Comparison of ENCODE assay signal across 18 cellular contexts in the genomic region with DNA sequence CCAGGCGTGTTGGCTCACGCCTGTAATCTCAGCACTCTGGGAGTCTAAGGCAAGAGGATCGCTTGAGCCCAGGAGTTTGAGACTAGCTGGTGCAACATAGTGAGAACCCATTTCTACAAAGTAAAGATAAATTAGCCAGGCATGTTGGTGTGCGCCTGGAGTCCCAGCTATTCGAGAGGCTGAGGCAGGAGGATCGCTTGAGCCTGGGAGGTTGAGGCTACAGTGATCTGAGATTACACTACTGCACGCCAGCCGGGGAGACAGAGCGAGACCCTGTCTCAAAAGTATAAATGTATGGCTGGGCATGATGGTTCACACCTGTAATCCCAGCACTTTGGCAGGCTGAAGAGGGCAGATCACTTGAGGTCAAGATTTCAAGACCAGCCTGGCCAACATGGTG.
"Had no signal": no experiment of that assay in that cellular context is flagged by ENCODE, and none has a peak within 500 bp of the region (broad histone marks: within the 10 kb centered on the region; RNA-seq: fewer than 3 reads in every experiment).

No MANE protein-coding gene starts in this region.

- H3K9me3 ChIP-seq: heart left ventricle, thyroid gland had no signal

- H3K27me3 Mint-ChIP-seq: activated CD4-positive, alpha-beta T cell treated with anti-CD3 and anti-CD28 coated beads for 36 hours; activated naive CD4-positive, alpha-beta T cell treated with anti-CD3 and anti-CD28 coated beads, Interleukin-2, amount 50 U/mL, for 24 hours; brain had no signal

- ATAC-seq: activated CD4-positive, alpha-beta T cell treated with anti-CD3 and anti-CD28 coated beads for 36 hours; heart left ventricle; stimulated activated naive CD8-positive, alpha-beta T cell treated with anti-CD3 and anti-CD28 coated beads, Interleukin-15, Interleukin-2, amounts not matched to agents 100 U/mL and 50 U/mL, for 24 hours; WTC11 had no signal

- DNase-seq: activated CD4-positive, alpha-beta T cell treated with anti-CD3 and anti-CD28 coated beads for 36 hours; activated gamma-delta T cell treated with Interleukin-2 at 50 U/mL for 16 hours; activated T-cell treated with anti-CD3 and anti-CD28 coated beads, Interleukin-2, amount 50 U/mL, for 1 hour; anterior cingulate cortex; effector CD4-positive, alpha-beta T cell; heart left ventricle; nucleus accumbens; stimulated activated CD4-positive, alpha-beta T cell treated with anti-CD3 and anti-CD28 coated beads, Interleukin-2, amount 100 ng/mL, for 48 hours; stimulated activated naive CD8-positive, alpha-beta T cell treated with anti-CD3 and anti-CD28 coated beads, Interleukin-15, Interleukin-2, amounts not matched to agents 100 U/mL and 50 U/mL, for 24 hours; T-helper 1 cell; thyroid gland had no signal

- H3K27ac Mint-ChIP-seq: activated CD4-positive, alpha-beta T cell treated with anti-CD3 and anti-CD28 coated beads for 36 hours; activated naive CD4-positive, alpha-beta T cell treated with anti-CD3 and anti-CD28 coated beads, Interleukin-2, amount 50 U/mL, for 24 hours; dendritic cell treated with granulocyte-macrophage colony-stimulating factor and Interleukin-4, amounts not matched to agents 40 ng/mL and 50 ng/mL, for 4 days; WTC11 had no signal

- H3K4me3 ChIP-seq: heart left ventricle, thyroid gland had no signal

- H3K36me3 ChIP-seq: heart left ventricle, thyroid gland had no signal

- FAIRE-seq: endometrium, islet of Langerhans, TTC549 had no signal

- H3K4me3 Mint-ChIP-seq: activated CD4-positive, alpha-beta T cell treated with anti-CD3 and anti-CD28 coated beads for 36 hours; activated naive CD4-positive, alpha-beta T cell treated with anti-CD3 and anti-CD28 coated beads, Interleukin-2, amount 50 U/mL, for 24 hours; brain; dendritic cell treated with granulocyte-macrophage colony-stimulating factor and Interleukin-4, amounts not matched to agents 40 ng/mL and 50 ng/mL, for 4 days; WTC11 had no signal

- H3K9me3 Mint-ChIP-seq: activated naive CD4-positive, alpha-beta T cell treated with anti-CD3 and anti-CD28 coated beads, Interleukin-2, amount 50 U/mL, for 24 hours; dendritic cell treated with granulocyte-macrophage colony-stimulating factor and Interleukin-4, amounts not matched to agents 40 ng/mL and 50 ng/mL, for 4 days; WTC11 had no signal

- H3K27ac ChIP-seq: thyroid gland had no signal

- H3K27me3 ChIP-seq: heart left ventricle, thyroid gland had no signal

- H3K36me3 Mint-ChIP-seq: activated naive CD4-positive, alpha-beta T cell treated with anti-CD3 and anti-CD28 coated beads, Interleukin-2, amount 50 U/mL, for 24 hours; brain; WTC11 had no signal
